In the genomic region with DNA sequence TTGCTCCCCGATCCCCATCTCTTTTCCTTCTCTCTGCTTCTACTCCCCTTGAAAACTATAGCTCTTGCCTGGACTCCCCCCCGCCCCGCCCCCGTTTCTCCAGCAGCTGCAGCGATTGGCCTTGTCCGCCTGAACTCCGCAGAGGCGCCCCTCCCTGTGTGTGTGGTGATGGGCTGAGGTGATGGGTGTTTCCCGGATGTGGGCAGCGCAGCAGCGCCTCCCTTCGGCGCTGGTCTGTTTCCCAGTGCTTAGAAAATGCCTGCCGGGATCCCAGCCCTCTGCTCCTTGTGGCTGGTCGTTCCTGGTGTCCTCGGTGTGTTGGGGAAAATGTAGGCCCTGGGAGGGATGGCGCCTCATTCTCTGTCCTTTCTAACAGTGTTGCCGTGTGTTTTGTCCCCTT, we compare ENCODE assay signal across 11 cellular contexts. TPM values are rescaled to one million over a fixed set of nuclear protein-coding genes. Genes with fewer than 3 reads are reported as not detected.
DNase-seq lines count a peak whose midpoint lies in the region; ATAC-seq and TF ChIP-seq lines count a peak whose summit lies in the region.
"Had no signal": no experiment of that assay in that cellular context is flagged by ENCODE, and none has a peak within 500 bp of the region (broad histone marks: within the 10 kb centered on the region; RNA-seq: fewer than 3 reads in every experiment).

No MANE protein-coding gene starts in this region.

- DNase-seq in DMS153 treated with DMSO at 0.1 percent for 48 hours (lab: John Stamatoyannopoulos, UW; ENCODE audit: unreplicated experiment) = peak; percentile 78
- DNase-seq in NCI-H146 (lab: John Stamatoyannopoulos, UW) = peak; percentile 92
- DNase-seq in adrenal gland = peak in 6 of 7 donors; percentile 29 to 62 (median 57)
- DNase-seq in mucosa of descending colon = peak in 2 of 3 donors; percentile 62 to 67
- DNase-seq in NCI-H128 (lab: John Stamatoyannopoulos, UW; ENCODE audit: unreplicated experiment) = no peak
- DNase-seq in COR-L47 (lab: John Stamatoyannopoulos, UW) = no peak
- DNase-seq: activated CD4-positive, alpha-beta T cell treated with anti-CD3 and anti-CD28 coated beads, Interleukin-2, amount 50 U/mL, for 4 hours; cerebellar nuclear complex; stimulated activated naive CD8-positive, alpha-beta T cell treated with anti-CD3 and anti-CD28 coated beads, Interleukin-15, Interleukin-2, amounts not matched to agents 100 U/mL and 50 U/mL, for 24 hours had no signal

- no peak overlapping the region for H3K4me3 ChIP-seq in adrenal gland
- no peak overlapping the region for H3K4me3 ChIP-seq in mucosa of descending colon

- TF ChIP-seq POLR2A in adrenal gland (IDR thresholded peaks at IDR 0.05) = no peak
- no peak for TF ChIP-seq POLR2A in GM18505 (IDR thresholded peaks at IDR 0.05; ENCODE audit: borderline replicate concordance, extremely low read depth, insufficient read depth, insufficient read length)

- peak; percentile 84 for ATAC-seq in mucosa of descending colon
- ATAC-seq in HG03571 (IDR thresholded peaks at IDR 0.05; ENCODE audit: unreplicated experiment) = no peak
- ATAC-seq in GM18505 (IDR thresholded peaks at IDR 0.05; ENCODE audit: unreplicated experiment) = no peak
- ATAC-seq: stimulated activated naive CD8-positive, alpha-beta T cell treated with anti-CD3 and anti-CD28 coated beads, Interleukin-15, Interleukin-2, amounts not matched to agents 100 U/mL and 50 U/mL, for 24 hours had no signal

- H3K27me3 ChIP-seq in adrenal gland = no peaks in the 10 kb centered on the region

- intact Hi-C loops in adrenal gland (cut with DNase I) (no loop called here), mucosa of descending colon (cut with DNase I, micrococcal nuclease) (no loop called here)

- no peak overlapping the region for H3K27ac ChIP-seq in adrenal gland

- peak in 2 of 6 experiments; percentile 6 to 16 for TF ChIP-seq CTCF in adrenal gland (IDR thresholded peaks at IDR 0.05)
- TF ChIP-seq CTCF in mucosa of descending colon (IDR thresholded peaks at IDR 0.05) = no peak

- H3K36me3 ChIP-seq in adrenal gland (replicated peaks in 1 of 2) (no peaks in the 10 kb centered on the region), mucosa of descending colon (ENCODE audit: low read depth) (no peaks in the 10 kb centered on the region)

- whole genome bisulfite sequencing in adrenal gland, 4 donors = 26 to 35% (median 30%) methylated on average over 17 to 18 of the region's 18 CpGs

- H3K9me3 ChIP-seq in adrenal gland (replicated peaks in 1 of 3) (no peaks in the 10 kb centered on the region), mucosa of descending colon (no peaks in the 10 kb centered on the region)

- H3K4me1 ChIP-seq in adrenal gland (replicated peaks in 1 of 2) (no peaks in the 10 kb centered on the region), mucosa of descending colon (ENCODE audit: low read depth) (no peaks in the 10 kb centered on the region)

RNA-seq across cellular contexts. Expression of a gene that starts 43.3 kb away (rescaled TPM):
- total RNA-seq in adrenal gland (1 to 10 TPM in 3 of 8 donors, under 1 TPM in 3, not detected in 2; 0.04 to 3.1 (median 1.00) TPM), mucosa of descending colon (10 to 100 TPM in 2 of 3 donors, 1 to 10 TPM in 1; 7.9 to 19.4 (median 18.9) TPM)
- 1 to 10 TPM; 3.0 to 4.9 (median 4.0) TPM for polyA plus RNA-seq in adrenal gland

Comparison
In these comparisons a context has a peak if more than half of its experiments do, and no peak if none do; other contexts are left out.
1. DNase-seq: peak in DMS153 treated with DMSO at 0.1 percent for 48 hours (single experiment), NCI-H146 (single experiment), adrenal gland (6 of 7) and mucosa of descending colon (2 of 3); none in NCI-H128 (single experiment) and COR-L47 (single experiment).